In genomic region chr3:126155280-126155640, GRCh38 we compare ENCODE assay signal across 1 cellular context.
TF ChIP-seq lines count a peak whose summit lies in the region.

No MANE protein-coding gene starts in this region.

TF ChIP-seq in GM23338, 12 proteins besides CTCF, POLR2A, EP300 and RAD21 (continued from another document):
- TF ChIP-seq REST (IDR thresholded peaks at IDR 0.05; ENCODE audit: unreplicated experiment), result no peak
- TF ChIP-seq ZNF114 (CRISPR knock-in tag; IDR thresholded peaks at IDR 0.05), result no peak
- no peak for TF ChIP-seq ZNF331 (CRISPR knock-in tag; IDR thresholded peaks at IDR 0.05; ENCODE audit: low read depth)
- no peak for TF ChIP-seq JUNB (IDR thresholded peaks at IDR 0.05; ENCODE audit: unreplicated experiment)
- no peak for TF ChIP-seq STAT1 (IDR thresholded peaks at IDR 0.05; ENCODE audit: unreplicated experiment)
- no peak for TF ChIP-seq ZNF462 (CRISPR knock-in tag; IDR thresholded peaks at IDR 0.05)
- no peak for TF ChIP-seq CREB1 (CRISPR knock-in tag; IDR thresholded peaks at IDR 0.05; ENCODE audit: low read depth)
